Comparison of ENCODE assay signal across 8 cellular contexts in genomic region chrX:149938427-149939270, GRCh38. TPM values are rescaled to one million over a fixed set of nuclear protein-coding genes. Genes with fewer than 3 reads are reported as not detected.
DNase-seq lines count a peak whose midpoint lies in the region; ATAC-seq and TF ChIP-seq lines count a peak whose summit lies in the region.

TSS of gene EOLA2 (minus strand) at chrX:149938491. CDS start at chrX:149933874, 4,617 bp downstream.

- H3K4me3 ChIP-seq in lower lobe of right lung = peak within 1 kb of the TSS; percentile 71

- H3K36me3 ChIP-seq in lower lobe of right lung = no peaks in the 10 kb centered on the region

- H3K4me1 ChIP-seq in lower lobe of right lung = peaks cover 5% of the 10 kb centered on the region

- peak within 1 kb of the TSS; percentile 81 for H3K27ac ChIP-seq in lower lobe of right lung

- intact Hi-C loops in lower lobe of right lung (cut with DNase I) = no loop called here

- no peaks in the 10 kb centered on the region for H3K27me3 ChIP-seq in lower lobe of right lung (ENCODE audit: low read depth)

- TF ChIP-seq CTCF in GM20000 (IDR thresholded peaks at IDR 0.05; ENCODE audit: extremely low read depth, missing control alignments) = peak; percentile 20
- peak; percentile 52 for TF ChIP-seq CTCF in lower lobe of right lung (IDR thresholded peaks at IDR 0.05)

- ATAC-seq in lower lobe of right lung = peak; percentile 70 to 74

- no peaks in the 10 kb centered on the region for H3K9me3 ChIP-seq in lower lobe of right lung

- DNase-seq in CMK (ENCODE audit: low read depth) = peak; percentile 94
- peak; percentile 68 for DNase-seq in GM20000 (ENCODE audit: low spot score)
- peak; percentile 98 for DNase-seq in HT-29 (ENCODE audit: low spot score)
- DNase-seq in NK-92 treated with Interleukin-12 subunit alpha and Interleukin-12 subunit beta, amount 100 ng/mL, for 24 hours (lab: John Stamatoyannopoulos, UW) = peak; percentile 92
- DNase-seq in activated CD8-positive, alpha-beta memory T cell treated with anti-CD3 and anti-CD28 coated beads for 24 hours = peak; percentile 92
- DNase-seq in effector CD4-positive, alpha-beta T cell = peak; percentile 88
- DNase-seq in lower lobe of right lung = peak; percentile 97
- peak; percentile 75 to 90 (median 87) for DNase-seq in stimulated activated CD4-positive, alpha-beta T cell treated with anti-CD3 and anti-CD28 coated beads, TNF-alpha, amount 100 ng/mL, for 24 hours (ENCODE audit: low read depth in 3 of 3)

RNA-seq across cellular contexts. Expression of gene EOLA2, which starts in this region (rescaled TPM):
- 45.0 and 45.6 TPM in 2 replicates for total RNA-seq in HT-29 (2014; rRNA removed; shearing (Covaris generic))
- total RNA-seq in lower lobe of right lung = 21.7 TPM

Comparison
In these comparisons a context has a peak if more than half of its experiments do, and no peak if none do; other contexts are left out.
1. Peak in every context shown above with its lines: DNase-seq, ATAC-seq, H3K4me3 ChIP-seq and H3K27ac ChIP-seq.